1 cellular context compared by ENCODE assay signal in genomic region chr10:91409069-91409868, GRCh38.
A peak's percentile ranks its signal among the peaks of the same experiment; 100 is the strongest.
TF ChIP-seq lines count a peak whose summit lies in the region.

No MANE protein-coding gene starts in this region.

TF ChIP-seq in HepG2, 621 proteins besides CTCF, POLR2A, EP300 and RAD21 (continued from another document and continues in another):
- TF ChIP-seq, protein P1, sequence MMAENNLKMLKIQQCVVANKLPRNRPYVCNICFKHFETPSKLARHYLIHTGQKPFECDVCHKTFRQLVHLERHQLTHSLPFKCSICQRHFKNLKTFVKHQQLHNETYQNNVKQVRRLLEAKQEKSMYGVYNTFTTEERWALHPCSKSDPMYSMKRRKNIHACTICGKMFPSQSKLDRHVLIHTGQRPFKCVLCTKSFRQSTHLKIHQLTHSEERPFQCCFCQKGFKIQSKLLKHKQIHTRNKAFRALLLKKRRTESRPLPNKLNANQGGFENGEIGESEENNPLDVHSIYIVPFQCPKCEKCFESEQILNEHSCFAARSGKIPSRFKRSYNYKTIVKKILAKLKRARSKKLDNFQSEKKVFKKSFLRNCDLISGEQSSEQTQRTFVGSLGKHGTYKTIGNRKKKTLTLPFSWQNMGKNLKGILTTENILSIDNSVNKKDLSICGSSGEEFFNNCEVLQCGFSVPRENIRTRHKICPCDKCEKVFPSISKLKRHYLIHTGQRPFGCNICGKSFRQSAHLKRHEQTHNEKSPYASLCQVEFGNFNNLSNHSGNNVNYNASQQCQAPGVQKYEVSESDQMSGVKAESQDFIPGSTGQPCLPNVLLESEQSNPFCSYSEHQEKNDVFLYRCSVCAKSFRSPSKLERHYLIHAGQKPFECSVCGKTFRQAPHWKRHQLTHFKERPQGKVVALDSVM (CRISPR knock-in tag; IDR thresholded peaks at IDR 0.05), result no peak
- no peak for TF ChIP-seq KDM2A (CRISPR knock-in tag; IDR thresholded peaks at IDR 0.05; ENCODE audit: borderline replicate concordance, low read depth)
- TF ChIP-seq ZNF296 (CRISPR knock-in tag; conservative IDR thresholded peaks at IDR 0.05), result no peak
- no peak for TF ChIP-seq ATF1 (CRISPR knock-in tag; IDR thresholded peaks at IDR 0.05)
- no peak for TF ChIP-seq HIC2 (CRISPR knock-in tag; IDR thresholded peaks at IDR 0.05; ENCODE audit: low read depth)
- TF ChIP-seq PCBP2 (optimal IDR thresholded peaks at IDR 0.05; ENCODE audit: low read depth, low read length, poor library complexity, severe bottlenecking), result no peak
- TF ChIP-seq POGK (CRISPR knock-in tag; conservative IDR thresholded peaks at IDR 0.05), result 0 out of 2 replicates have a peak, but pooled peaks have one; percentile 43
- no peak for TF ChIP-seq KDM6A (CRISPR knock-in tag; IDR thresholded peaks at IDR 0.05; ENCODE audit: low read depth)
- 0 out of 2 replicates have a peak, but pooled peaks have one; percentile 21 for TF ChIP-seq ISX (CRISPR knock-in tag; conservative IDR thresholded peaks at IDR 0.05)
- TF ChIP-seq ZBTB25 (CRISPR knock-in tag; IDR thresholded peaks at IDR 0.05), result no peak
- TF ChIP-seq CSRNP1 (CRISPR knock-in tag; IDR thresholded peaks at IDR 0.05), result no peak
- no peak for TF ChIP-seq ZNF672 (CRISPR knock-in tag; IDR thresholded peaks at IDR 0.05)
- TF ChIP-seq NKX3-1 (CRISPR knock-in tag; IDR thresholded peaks at IDR 0.05), result no peak
- no peak for TF ChIP-seq LBX2 (CRISPR knock-in tag; IDR thresholded peaks at IDR 0.05; ENCODE audit: borderline replicate concordance)
- no peak for TF ChIP-seq ZNF609 (CRISPR knock-in tag; IDR thresholded peaks at IDR 0.05; ENCODE audit: borderline replicate concordance)
- TF ChIP-seq ZNF431 (CRISPR knock-in tag; IDR thresholded peaks at IDR 0.05; ENCODE audit: borderline replicate concordance, low read depth), result 0 out of 2 replicates have a peak, but pooled peaks have one; percentile 9
- TF ChIP-seq ZSCAN5A (CRISPR knock-in tag; IDR thresholded peaks at IDR 0.05; ENCODE audit: borderline replicate concordance), result no peak
- TF ChIP-seq SP1 (IDR thresholded peaks at IDR 0.05), result no peak
- 0 out of 2 replicates have a peak, but pooled peaks have one; percentile 19 for TF ChIP-seq SP1 (CRISPR knock-in tag; IDR thresholded peaks at IDR 0.05)
- TF ChIP-seq, protein P2, sequence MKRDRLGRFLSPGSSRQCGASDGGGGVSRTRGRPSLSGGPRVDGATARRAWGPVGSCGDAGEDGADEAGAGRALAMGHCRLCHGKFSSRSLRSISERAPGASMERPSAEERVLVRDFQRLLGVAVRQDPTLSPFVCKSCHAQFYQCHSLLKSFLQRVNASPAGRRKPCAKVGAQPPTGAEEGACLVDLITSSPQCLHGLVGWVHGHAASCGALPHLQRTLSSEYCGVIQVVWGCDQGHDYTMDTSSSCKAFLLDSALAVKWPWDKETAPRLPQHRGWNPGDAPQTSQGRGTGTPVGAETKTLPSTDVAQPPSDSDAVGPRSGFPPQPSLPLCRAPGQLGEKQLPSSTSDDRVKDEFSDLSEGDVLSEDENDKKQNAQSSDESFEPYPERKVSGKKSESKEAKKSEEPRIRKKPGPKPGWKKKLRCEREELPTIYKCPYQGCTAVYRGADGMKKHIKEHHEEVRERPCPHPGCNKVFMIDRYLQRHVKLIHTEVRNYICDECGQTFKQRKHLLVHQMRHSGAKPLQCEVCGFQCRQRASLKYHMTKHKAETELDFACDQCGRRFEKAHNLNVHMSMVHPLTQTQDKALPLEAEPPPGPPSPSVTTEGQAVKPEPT (CRISPR knock-in tag; IDR thresholded peaks at IDR 0.05; ENCODE audit: low read depth), result 0 out of 2 replicates have a peak, but pooled peaks have one; percentile 57
- no peak for TF ChIP-seq PRDM4 (CRISPR knock-in tag; IDR thresholded peaks at IDR 0.05; ENCODE audit: borderline replicate concordance)
- TF ChIP-seq DNMT3B (CRISPR knock-in tag; conservative IDR thresholded peaks at IDR 0.05), result 0 out of 2 replicates have a peak, but pooled peaks have one; percentile 52
- TF ChIP-seq TOE1 (CRISPR knock-in tag; IDR thresholded peaks at IDR 0.05), result no peak
- no peak for TF ChIP-seq ZNF292 (CRISPR knock-in tag; IDR thresholded peaks at IDR 0.05; ENCODE audit: borderline replicate concordance, low read depth)
- TF ChIP-seq, protein P3, sequence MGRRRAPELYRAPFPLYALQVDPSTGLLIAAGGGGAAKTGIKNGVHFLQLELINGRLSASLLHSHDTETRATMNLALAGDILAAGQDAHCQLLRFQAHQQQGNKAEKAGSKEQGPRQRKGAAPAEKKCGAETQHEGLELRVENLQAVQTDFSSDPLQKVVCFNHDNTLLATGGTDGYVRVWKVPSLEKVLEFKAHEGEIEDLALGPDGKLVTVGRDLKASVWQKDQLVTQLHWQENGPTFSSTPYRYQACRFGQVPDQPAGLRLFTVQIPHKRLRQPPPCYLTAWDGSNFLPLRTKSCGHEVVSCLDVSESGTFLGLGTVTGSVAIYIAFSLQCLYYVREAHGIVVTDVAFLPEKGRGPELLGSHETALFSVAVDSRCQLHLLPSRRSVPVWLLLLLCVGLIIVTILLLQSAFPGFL (CRISPR knock-in tag; IDR thresholded peaks at IDR 0.05), result no peak
- TF ChIP-seq ZSCAN31 (CRISPR knock-in tag; IDR thresholded peaks at IDR 0.05; ENCODE audit: low read depth), result no peak
- peak; percentile 5; the same call in 1 of the 2 replicates for TF ChIP-seq ZNF749 (CRISPR knock-in tag; IDR thresholded peaks at IDR 0.05; ENCODE audit: borderline replicate concordance)
- TF ChIP-seq SCMH1 (CRISPR knock-in tag; IDR thresholded peaks at IDR 0.05; ENCODE audit: borderline replicate concordance), result no peak
- TF ChIP-seq MXI1 (IDR thresholded peaks at IDR 0.05; ENCODE audit: borderline replicate concordance, low read depth, low read length), result peak; percentile 24; the same call in 1 of the 3 replicates
- TF ChIP-seq ZNF3 (CRISPR knock-in tag; IDR thresholded peaks at IDR 0.05), result no peak
- TF ChIP-seq ZNF691 (CRISPR knock-in tag; IDR thresholded peaks at IDR 0.05; ENCODE audit: borderline replicate concordance, low read depth), result no peak
- no peak for TF ChIP-seq ZNF773 (CRISPR knock-in tag; IDR thresholded peaks at IDR 0.05; ENCODE audit: borderline replicate concordance)
- no peak for TF ChIP-seq ZNF33B (CRISPR knock-in tag; IDR thresholded peaks at IDR 0.05)
- peak; percentile 61; the same call in 1 of the 2 replicates for TF ChIP-seq ZNF709 (CRISPR knock-in tag; IDR thresholded peaks at IDR 0.05)
